8 cellular contexts compared by ENCODE assay signal in genomic region chr16:1645914-1646525, GRCh38. TPM values are rescaled to one million over a fixed set of nuclear protein-coding genes. Genes with fewer than 3 reads are reported as not detected.
DNase-seq lines count a peak whose midpoint lies in the region; ATAC-seq lines count a peak whose summit lies in the region.

No MANE protein-coding gene starts in this region.

- peaks cover 47 to 76% (median 61%) of the 10 kb centered on the region in 11 experiments for H3K36me3 ChIP-seq in BLaER1 treated with 17β-estradiol and CSF1 and Interleukin-3, amounts not matched to agents 10 nM and 100 nM

- H3K4me3 ChIP-seq in BLaER1 treated with 17β-estradiol and CSF1 and Interleukin-3, amounts not matched to agents 10 nM and 100 nM, result no peak overlapping the region

- ATAC-seq in natural killer cell treated with Interleukin-12 subunit alpha and Interleukin-12 subunit beta and Interleukin-15 and Interleukin-18, amount 100 ng/mL, for 72 hours, result peak; percentile 87 to 90
- ATAC-seq in HG03521 (IDR thresholded peaks at IDR 0.05; ENCODE audit: unreplicated experiment) (no peak), HG03097 (IDR thresholded peaks at IDR 0.05; ENCODE audit: low FRiP score, unreplicated experiment) (no peak), HG03432 (IDR thresholded peaks at IDR 0.05; ENCODE audit: unreplicated experiment) (no peak)

- H4K20me1 ChIP-seq in BLaER1 treated with 17β-estradiol and CSF1 and Interleukin-3, amounts not matched to agents 10 nM and 100 nM, result peaks cover 0 to 44% (median 0%) of the 10 kb centered on the region in 11 experiments; a peak in 6 of 22 replicates

- peak overlapping the region in 8 of 11 experiments; percentile 4 to 76 (median 46); a peak in 10 of 22 replicates for H3K9ac ChIP-seq in BLaER1 treated with 17β-estradiol and CSF1 and Interleukin-3, amounts not matched to agents 10 nM and 100 nM

- H3K27ac Mint-ChIP-seq in natural killer cell treated with Interleukin-12 subunit alpha and Interleukin-12 subunit beta and Interleukin-15 and Interleukin-18, amount 100 ng/mL, for 72 hours, result peak overlapping the region; percentile 57 to 71

- DNase-seq in NCI-H69 (lab: John Stamatoyannopoulos, UW) (peak; percentile 96), dermis blood vessel endothelial cell (no peak)
- peak; percentile 16 for DNase-seq in activated T-helper 9 cell treated with anti-CD3 and anti-CD28 coated beads, Interleukin-2, amount 50 U/mL, for 16 hours (ENCODE audit: low read depth)
- peak; percentile 68 for DNase-seq in natural killer cell treated with Interleukin-12 subunit alpha and Interleukin-12 subunit beta and Interleukin-15 and Interleukin-18, amount 100 ng/mL, for 72 hours (ENCODE audit: low spot score)

- H3K4me2 ChIP-seq in BLaER1 treated with 17β-estradiol and CSF1 and Interleukin-3, amounts not matched to agents 10 nM and 100 nM, result peak overlapping the region; percentile 66 to 81 (median 75)

- H3K9me3 Mint-ChIP-seq in natural killer cell treated with Interleukin-12 subunit alpha and Interleukin-12 subunit beta and Interleukin-15 and Interleukin-18, amount 100 ng/mL, for 72 hours, result no peaks in the 10 kb centered on the region

- peak overlapping the region in 10 of 11 experiments; percentile 4 to 89 (median 78); a peak in 17 of 22 replicates for H3K27ac ChIP-seq in BLaER1 treated with 17β-estradiol and CSF1 and Interleukin-3, amounts not matched to agents 10 nM and 100 nM

- no peaks in the 10 kb centered on the region for H3K27me3 ChIP-seq in BLaER1 treated with 17β-estradiol and CSF1 and Interleukin-3, amounts not matched to agents 10 nM and 100 nM

- H3K9me3 ChIP-seq in BLaER1 treated with 17β-estradiol and CSF1 and Interleukin-3, amounts not matched to agents 10 nM and 100 nM (replicated peaks in 1 of 11), result peaks cover 0 to 12% (median 0%) of the 10 kb centered on the region in 11 experiments; a peak in 4 of 22 replicates

- H3K4me3 Mint-ChIP-seq in natural killer cell treated with Interleukin-12 subunit alpha and Interleukin-12 subunit beta and Interleukin-15 and Interleukin-18, amount 100 ng/mL, for 72 hours, result peak overlapping the region; percentile 36

- peaks cover 12% of the 10 kb centered on the region for H3K36me3 Mint-ChIP-seq in natural killer cell treated with Interleukin-12 subunit alpha and Interleukin-12 subunit beta and Interleukin-15 and Interleukin-18, amount 100 ng/mL, for 72 hours

- peaks cover 29 to 51% of the 10 kb centered on the region in 2 donors for H3K4me1 Mint-ChIP-seq in natural killer cell treated with Interleukin-12 subunit alpha and Interleukin-12 subunit beta and Interleukin-15 and Interleukin-18, amount 100 ng/mL, for 72 hours (ENCODE audit: low read depth in 2 of 2)

- no peaks in the 10 kb centered on the region for H3K27me3 Mint-ChIP-seq in natural killer cell treated with Interleukin-12 subunit alpha and Interleukin-12 subunit beta and Interleukin-15 and Interleukin-18, amount 100 ng/mL, for 72 hours

- peaks cover 47 to 89% (median 80%) of the 10 kb centered on the region in 10 experiments for H3K4me1 ChIP-seq in BLaER1 treated with 17β-estradiol and CSF1 and Interleukin-3, amounts not matched to agents 10 nM and 100 nM

RNA-seq across cellular contexts. Expression of gene JPT2, which starts 32.1 kb away (rescaled TPM):
- 10 to 100 TPM; 56.1 to 61.1 TPM for total RNA-seq in natural killer cell treated with Interleukin-12 subunit alpha and Interleukin-12 subunit beta and Interleukin-15 and Interleukin-18, amount 100 ng/mL, for 72 hours
- total RNA-seq in dermis blood vessel endothelial cell, result 63.0 and 114 TPM in 2 replicates

RNA-seq across cellular contexts. Expression of gene CRAMP1, which starts 33.9 kb away (rescaled TPM):
- 10 to 100 TPM; 33.3 to 35.3 TPM for total RNA-seq in natural killer cell treated with Interleukin-12 subunit alpha and Interleukin-12 subunit beta and Interleukin-15 and Interleukin-18, amount 100 ng/mL, for 72 hours
- 12.9 and 17.3 TPM in 2 replicates for total RNA-seq in dermis blood vessel endothelial cell

RNA-seq across cellular contexts. Expression of gene IFT140, which starts 34.1 kb away (rescaled TPM):
- total RNA-seq in natural killer cell treated with Interleukin-12 subunit alpha and Interleukin-12 subunit beta and Interleukin-15 and Interleukin-18, amount 100 ng/mL, for 72 hours, result 1 to 10 TPM; 5.1 to 7.0 TPM
- total RNA-seq in dermis blood vessel endothelial cell, result 20.7 and 24.8 TPM in 2 replicates

RNA-seq across cellular contexts. Expression of gene MAPK8IP3, which starts 60.0 kb away (rescaled TPM):
- total RNA-seq in natural killer cell treated with Interleukin-12 subunit alpha and Interleukin-12 subunit beta and Interleukin-15 and Interleukin-18, amount 100 ng/mL, for 72 hours, result 100 to 1,000 TPM in 1 of 2 donors, 10 to 100 TPM in 1; 92.8 to 132 TPM
- total RNA-seq in dermis blood vessel endothelial cell, result 20.9 and 41.0 TPM in 2 replicates

Comparison
In these comparisons a context has a peak if more than half of its experiments do, and no peak if none do; other contexts are left out.
1. ATAC-seq: peak in natural killer cell treated with Interleukin-12 subunit alpha and Interleukin-12 subunit beta and Interleukin-15 and Interleukin-18, amount 100 ng/mL, for 72 hours (2 of 2); none in HG03521 (single experiment), HG03097 (single experiment) and HG03432 (single experiment).